7 cellular contexts compared by ENCODE assay signal in the genomic region with DNA sequence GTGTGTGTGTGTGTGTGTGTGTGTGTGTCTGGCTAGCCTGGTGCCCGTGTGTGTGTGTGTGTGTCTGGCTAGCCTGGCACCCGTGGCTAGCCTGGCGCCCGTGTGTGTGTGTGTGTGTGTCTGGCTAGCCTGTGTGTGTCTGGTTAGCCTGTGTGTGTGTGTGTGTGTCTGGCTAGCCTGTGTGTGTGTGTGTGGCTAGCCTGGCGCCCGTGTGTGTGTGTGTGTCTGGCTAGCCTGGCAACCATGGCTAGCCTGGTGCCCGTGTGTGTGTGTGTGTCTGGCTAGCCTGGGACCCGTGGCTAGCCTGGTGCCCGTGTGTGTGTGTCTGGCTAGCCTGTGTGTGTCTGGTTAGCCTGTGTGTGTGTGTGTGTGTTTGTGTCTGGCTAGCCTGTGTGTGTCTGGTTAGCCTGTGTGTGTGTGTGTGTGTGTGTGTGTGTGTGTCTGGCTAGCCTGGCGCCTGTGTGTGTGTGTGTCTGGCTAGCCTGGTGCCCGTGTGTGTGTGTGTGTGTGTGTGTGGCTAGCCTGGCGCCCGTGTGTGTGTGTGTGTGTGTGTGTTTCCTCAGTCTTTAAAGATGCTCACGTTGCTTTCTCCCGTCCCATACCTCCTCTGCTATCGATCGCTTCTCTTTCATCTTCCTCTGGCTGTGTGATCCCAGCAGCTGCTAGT. TPM values are rescaled to one million over a fixed set of nuclear protein-coding genes. Genes with fewer than 3 reads are reported as not detected.
DNase-seq lines count a peak whose midpoint lies in the region; TF ChIP-seq lines count a peak whose summit lies in the region.
"Not testable (repeated sequence)": the region's sequence is repeated elsewhere in the genome, so short reads cannot be mapped to it uniquely, and the experiment has no call there.
"Had no signal": no experiment of that assay in that cellular context is flagged by ENCODE, and none has a peak within 500 bp of the region (broad histone marks: within the 10 kb centered on the region; RNA-seq: fewer than 3 reads in every experiment).

No MANE protein-coding gene starts in this region.

- CTCF ChIA-PET in activated naive CD4-positive, alpha-beta T cell treated with anti-CD3 and anti-CD28 coated beads for 36 hours (lab: Charles Lee) = not testable (repeated sequence)

- DNase-seq in GM12865 (ENCODE audit: low read depth) (peak; percentile 42), NCI-H748 (lab: John Stamatoyannopoulos, UW; ENCODE audit: unreplicated experiment) (peak; percentile 39), epithelial cell of esophagus (ENCODE audit: low read depth) (peak; percentile 37)
- not testable (repeated sequence) for DNase-seq in activated naive CD4-positive, alpha-beta T cell treated with anti-CD3 and anti-CD28 coated beads for 36 hours; type B pancreatic cell (ENCODE audit: extremely low spot score, unreplicated experiment)

- H3K4me1 Mint-ChIP-seq in activated naive CD4-positive, alpha-beta T cell treated with anti-CD3 and anti-CD28 coated beads for 36 hours (ENCODE audit: low read depth) = peaks cover 29% of the 10 kb centered on the region
- H3K4me1 Mint-ChIP-seq in type B pancreatic cell (ENCODE audit: unreplicated experiment) = peaks cover 21% of the 10 kb centered on the region

- H3K36me3 ChIP-seq in mucosa of rectum (ENCODE audit: control insufficient read depth in 2 of 2, insufficient read depth in 2 of 2, low read length in 2 of 2) = not testable (repeated sequence)

- intact Hi-C loops in activated naive CD4-positive, alpha-beta T cell treated with anti-CD3 and anti-CD28 coated beads for 36 hours (cut with micrococcal nuclease) = not testable (repeated sequence)

- not testable (repeated sequence) for H3K27me3 ChIP-seq in mucosa of rectum (ENCODE audit: control insufficient read depth in 2 of 2, insufficient read depth in 2 of 2, low read length in 2 of 2)

- not testable (repeated sequence) for TF ChIP-seq CTCF in GM12865 (IDR thresholded peaks at IDR 0.05; ENCODE audit: insufficient read depth, low read depth, low read length, missing control alignments); epithelial cell of esophagus (IDR thresholded peaks at IDR 0.05; ENCODE audit: insufficient read depth, low read depth, low read length, missing control alignments); type B pancreatic cell (conservative IDR thresholded peaks at IDR 0.05)

- peak overlapping the region; percentile 9 for H3K27ac Mint-ChIP-seq in activated naive CD4-positive, alpha-beta T cell treated with anti-CD3 and anti-CD28 coated beads for 36 hours
- peak overlapping the region; percentile 73 for H3K27ac Mint-ChIP-seq in type B pancreatic cell

- peaks cover 26 to 28% of the 10 kb centered on the region in 2 donors for H3K4me1 ChIP-seq in mucosa of rectum (ENCODE audit: control insufficient read depth in 2 of 2, insufficient read depth in 2 of 2, low read length in 2 of 2)

- H3K27me3 Mint-ChIP-seq in activated naive CD4-positive, alpha-beta T cell treated with anti-CD3 and anti-CD28 coated beads for 36 hours (ENCODE audit: low read depth); type B pancreatic cell: not testable (repeated sequence)

- peak overlapping the region; percentile 58 for H3K4me3 ChIP-seq in GM12865 (ENCODE audit: low read depth, low read length)
- peak overlapping the region; percentile 56 for H3K4me3 ChIP-seq in epithelial cell of esophagus (ENCODE audit: low read length)
- H3K4me3 ChIP-seq in mucosa of rectum (ENCODE audit: low read length in 2 of 2) = peak overlapping the region in 1 of 2 donors; percentile 85

- H3K9ac ChIP-seq in mucosa of rectum (ENCODE audit: low read depth in 1 of 2, low read length in 2 of 2) = peak overlapping the region; percentile 32 to 69

- H3K36me3 Mint-ChIP-seq in activated naive CD4-positive, alpha-beta T cell treated with anti-CD3 and anti-CD28 coated beads for 36 hours (ENCODE audit: low read depth); type B pancreatic cell: not testable (repeated sequence)

- not testable (repeated sequence) for H3K27ac ChIP-seq in mucosa of rectum (ENCODE audit: low read depth in 2 of 2, low read length in 2 of 2)

- not testable (repeated sequence) for H3K9me3 Mint-ChIP-seq in activated naive CD4-positive, alpha-beta T cell treated with anti-CD3 and anti-CD28 coated beads for 36 hours; type B pancreatic cell

- H3K4me3 Mint-ChIP-seq in activated naive CD4-positive, alpha-beta T cell treated with anti-CD3 and anti-CD28 coated beads for 36 hours = peak overlapping the region; percentile 78
- peak overlapping the region; percentile 89 for H3K4me3 Mint-ChIP-seq in type B pancreatic cell

- not testable (repeated sequence) for H3K9me3 ChIP-seq in mucosa of rectum (ENCODE audit: control insufficient read depth in 2 of 2, low read length in 2 of 2)

RNA-seq across cellular contexts. Expression of gene PIGQ, which starts 1.4 kb away (rescaled TPM):
- 10 to 100 TPM; 18.6 to 19.2 TPM for total RNA-seq in activated naive CD4-positive, alpha-beta T cell treated with anti-CD3 and anti-CD28 coated beads for 36 hours
- total RNA-seq in type B pancreatic cell (ENCODE audit: low replicate concordance) = 58.2 and 83.5 TPM in 2 replicates

RNA-seq across cellular contexts. Expression of gene NHLRC4, which starts 4.4 kb away (rescaled TPM):
- under 1 TPM; 0.60 to 0.67 TPM for total RNA-seq in activated naive CD4-positive, alpha-beta T cell treated with anti-CD3 and anti-CD28 coated beads for 36 hours
- total RNA-seq in type B pancreatic cell (ENCODE audit: low replicate concordance) = 0.52 and 1.4 TPM in 2 replicates

RNA-seq across cellular contexts. Expression of gene PRR35, which starts 11.0 kb away (rescaled TPM):
- not detected for total RNA-seq in activated naive CD4-positive, alpha-beta T cell treated with anti-CD3 and anti-CD28 coated beads for 36 hours
- total RNA-seq in type B pancreatic cell (ENCODE audit: low replicate concordance) = 0.12 TPM in 2 replicates
- total RNA-seq: left cardiac atrium had no signal

RNA-seq across cellular contexts. Expression of gene RAB40C, which starts 18.7 kb away (rescaled TPM):
- total RNA-seq in activated naive CD4-positive, alpha-beta T cell treated with anti-CD3 and anti-CD28 coated beads for 36 hours = 1 to 10 TPM; 6.3 to 7.3 TPM
- 21.4 and 26.5 TPM in 2 replicates for total RNA-seq in type B pancreatic cell (ENCODE audit: low replicate concordance)

RNA-seq across cellular contexts. Expression of gene CAPN15, which starts 43.7 kb away (rescaled TPM):
- 10 to 100 TPM; 54.4 to 56.9 TPM for total RNA-seq in activated naive CD4-positive, alpha-beta T cell treated with anti-CD3 and anti-CD28 coated beads for 36 hours
- 50.1 and 52.3 TPM in 2 replicates for total RNA-seq in type B pancreatic cell (ENCODE audit: low replicate concordance)
